In the genomic region with DNA sequence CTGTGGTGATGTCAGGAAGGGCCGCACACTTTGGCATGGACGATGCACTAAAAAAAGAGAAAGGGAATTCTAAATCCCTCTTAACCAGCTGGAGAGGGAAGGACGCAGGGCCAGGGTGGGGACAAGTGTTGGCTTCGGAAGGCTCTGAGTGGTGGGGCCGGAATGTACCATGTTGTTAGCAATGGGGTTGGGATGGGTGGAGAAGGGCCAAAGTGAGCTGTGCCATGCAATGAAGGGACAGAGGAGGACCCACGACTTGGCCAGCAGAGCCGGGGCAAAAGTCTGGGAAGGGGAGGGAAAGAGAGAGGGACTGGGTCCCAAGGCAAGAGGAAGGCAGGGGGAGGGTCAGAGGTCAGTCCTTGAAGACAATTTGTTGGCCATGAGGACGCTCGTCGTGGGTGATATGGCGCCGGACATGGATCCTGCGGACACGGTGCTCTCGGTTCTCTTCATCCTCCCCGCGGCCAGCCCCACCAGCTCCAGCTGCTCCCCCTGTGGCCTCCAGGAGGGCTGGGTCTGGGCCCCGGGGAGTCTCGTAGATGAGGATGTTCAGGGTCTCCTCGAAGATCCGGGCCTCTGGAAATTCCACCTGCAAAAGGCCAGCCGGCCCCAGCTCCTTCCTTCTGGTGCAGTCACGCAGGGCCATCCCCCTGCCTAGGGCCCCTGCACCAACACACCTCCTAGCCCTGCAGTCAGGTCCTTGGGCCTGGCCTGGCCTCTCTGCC, we compare ENCODE assay signal across 23 cellular contexts.
"Had no signal": no experiment of that assay in that cellular context is flagged by ENCODE, and none has a peak within 500 bp of the region (broad histone marks: within the 10 kb centered on the region; RNA-seq: fewer than 3 reads in every experiment).

No MANE protein-coding gene starts in this region.

- H3K27me3 ChIP-seq: colonic mucosa, upper lobe of left lung had no signal

- ATAC-seq: activated CD4-positive, CD25-positive, alpha-beta regulatory T cell treated with anti-CD3 and anti-CD28 coated beads, Interleukin-2, amount 50 U/mL, for 24 hours; activated T-cell treated with anti-CD3 and anti-CD28 coated beads, Interleukin-2, amount 50 U/mL, for 4 hours; left lobe of liver; psoas muscle; stimulated activated memory B cell treated with anti-CD40 and anti-IgM and Interleukin-4, amounts not matched to agents 10 μg/mL and 1 μg/mL and 100 μg/mL, for 72 hours had no signal

- DNase-seq: activated CD4-positive, alpha-beta T cell treated with anti-CD3 and anti-CD28 coated beads, Interleukin-2, amount 50 U/mL, for 1 hour; activated CD8-positive, alpha-beta memory T cell treated with anti-CD3 and anti-CD28 coated beads, Interleukin-2, amount 50 U/mL, for 4 hours; activated naive CD4-positive, alpha-beta T cell treated with anti-CD3 and anti-CD28 coated beads for 36 hours; activated T-cell treated with anti-CD3 and anti-CD28 coated beads, Interleukin-2, amount 50 U/mL, for 4 hours; caudate nucleus; colonic mucosa; erythroblast; foreskin melanocyte; kidney; psoas muscle; right cardiac atrium; small intestine; stimulated activated CD4-positive, alpha-beta T cell treated with anti-CD3 and anti-CD28 coated beads, Interleukin-4, amount 100 ng/mL, for 1 hour; T1000 had no signal

- H3K4me3 Mint-ChIP-seq: activated naive CD4-positive, alpha-beta T cell treated with anti-CD3 and anti-CD28 coated beads for 36 hours; activated T-cell treated with anti-CD3 and anti-CD28 coated beads, Interleukin-2, amount 50 U/mL, for 4 hours; brain; mesothelial cell of epicardium; nephron; stimulated activated memory B cell treated with anti-CD40 and anti-IgM and Interleukin-4, amounts not matched to agents 10 μg/mL and 1 μg/mL and 100 μg/mL, for 72 hours had no signal

- H3K27me3 Mint-ChIP-seq: brain had no signal

- FAIRE-seq: endometrium, kidney, small intestine had no signal

- H3K4me1 ChIP-seq: colonic mucosa, psoas muscle, upper lobe of left lung had no signal

- H3K4me3 ChIP-seq: colonic mucosa, psoas muscle, thoracic aorta, upper lobe of left lung had no signal

- H3K36me3 ChIP-seq: colonic mucosa had no signal

- H3K9me3 ChIP-seq: colonic mucosa, psoas muscle, thoracic aorta, upper lobe of left lung had no signal

- H3K27ac Mint-ChIP-seq: activated naive CD4-positive, alpha-beta T cell treated with anti-CD3 and anti-CD28 coated beads for 36 hours; mesothelial cell of epicardium; nephron; stimulated activated memory B cell treated with anti-CD40 and anti-IgM and Interleukin-4, amounts not matched to agents 10 μg/mL and 1 μg/mL and 100 μg/mL, for 72 hours had no signal

- H3K9me3 Mint-ChIP-seq: activated naive CD4-positive, alpha-beta T cell treated with anti-CD3 and anti-CD28 coated beads for 36 hours; activated T-cell treated with anti-CD3 and anti-CD28 coated beads, Interleukin-2, amount 50 U/mL, for 4 hours; mesothelial cell of epicardium; nephron; stimulated activated memory B cell treated with anti-CD40 and anti-IgM and Interleukin-4, amounts not matched to agents 10 μg/mL and 1 μg/mL and 100 μg/mL, for 72 hours had no signal

- H3K27ac ChIP-seq: colonic mucosa, psoas muscle, thoracic aorta, upper lobe of left lung had no signal

- H3K4me1 Mint-ChIP-seq: nephron had no signal
